ENCODE assay signal across 21 cellular contexts in genomic region chr2:205079173-205079572, GRCh38.
"Had no signal": no experiment of that assay in that cellular context is flagged by ENCODE, and none has a peak within 500 bp of the region (broad histone marks: within the 10 kb centered on the region; RNA-seq: fewer than 3 reads in every experiment).

No MANE protein-coding gene starts in this region.

- H3K9me3 ChIP-seq: spleen, tibial artery, upper lobe of left lung, uterus had no signal

- H3K36me3 ChIP-seq: spleen, tibial artery, upper lobe of left lung, uterus had no signal

- H3K4me3 ChIP-seq: hepatocyte, lung, spleen, tibial artery, upper lobe of left lung, uterus had no signal

- H3K4me3 Mint-ChIP-seq: endodermal cell; naive B cell; stimulated activated memory B cell treated with anti-CD40 and anti-IgM and Interleukin-4, amounts not matched to agents 10 μg/mL and 1 μg/mL and 100 μg/mL, for 72 hours; stimulated activated naive CD8-positive, alpha-beta T cell treated with anti-CD3 and anti-CD28 coated beads, Interleukin-15, Interleukin-2, amounts not matched to agents 100 ng/mL and 50 ng/mL, for 24 hours had no signal

- FAIRE-seq: endothelial cell of umbilical vein had no signal

- H3K79me2 ChIP-seq: hepatocyte had no signal

- H3K27me3 ChIP-seq: hepatocyte, spleen, tibial artery, upper lobe of left lung, uterus had no signal

- H3K4me2 ChIP-seq: hepatocyte had no signal

- H2AFZ ChIP-seq: hepatocyte had no signal

- H3K27ac Mint-ChIP-seq: endodermal cell; naive B cell; stimulated activated memory B cell treated with anti-CD40 and anti-IgM and Interleukin-4, amounts not matched to agents 10 μg/mL and 1 μg/mL and 100 μg/mL, for 72 hours; stimulated activated naive CD8-positive, alpha-beta T cell treated with anti-CD3 and anti-CD28 coated beads, Interleukin-15, Interleukin-2, amounts not matched to agents 100 ng/mL and 50 ng/mL, for 24 hours had no signal

- H3K36me3 Mint-ChIP-seq: naive B cell; stimulated activated memory B cell treated with anti-CD40 and anti-IgM and Interleukin-4, amounts not matched to agents 10 μg/mL and 1 μg/mL and 100 μg/mL, for 72 hours had no signal

- DNase-seq: effector CD4-positive, alpha-beta T cell; endodermal cell; foreskin melanocyte; head of caudate nucleus; left colon; left ventricle myocardium superior; mesenchymal stem cell; naive B cell; spleen; stimulated activated CD4-positive, alpha-beta T cell treated with anti-CD3 and anti-CD28 coated beads, Interleukin-15, amount 100 ng/mL, for 24 hours; stimulated activated CD4-positive, alpha-beta T cell treated with anti-CD3 and anti-CD28 coated beads, Interleukin-1b, Interleukin-23, amount 100 ng/mL, for 48 hours; stimulated activated CD4-positive, alpha-beta T cell treated with anti-CD3 and anti-CD28 coated beads, Interleukin-4, amount 100 ng/mL, for 24 hours; tibial artery; upper lobe of left lung; uterus had no signal

- H3K9me3 Mint-ChIP-seq: endodermal cell; naive B cell; stimulated activated memory B cell treated with anti-CD40 and anti-IgM and Interleukin-4, amounts not matched to agents 10 μg/mL and 1 μg/mL and 100 μg/mL, for 72 hours; stimulated activated naive CD8-positive, alpha-beta T cell treated with anti-CD3 and anti-CD28 coated beads, Interleukin-15, Interleukin-2, amounts not matched to agents 100 ng/mL and 50 ng/mL, for 24 hours had no signal

- H3K4me1 ChIP-seq: spleen, tibial artery, upper lobe of left lung, uterus had no signal

- H3K4me1 Mint-ChIP-seq: endodermal cell; naive B cell; stimulated activated memory B cell treated with anti-CD40 and anti-IgM and Interleukin-4, amounts not matched to agents 10 μg/mL and 1 μg/mL and 100 μg/mL, for 72 hours had no signal

- H3K27me3 Mint-ChIP-seq: naive B cell; stimulated activated memory B cell treated with anti-CD40 and anti-IgM and Interleukin-4, amounts not matched to agents 10 μg/mL and 1 μg/mL and 100 μg/mL, for 72 hours; stimulated activated naive CD8-positive, alpha-beta T cell treated with anti-CD3 and anti-CD28 coated beads, Interleukin-15, Interleukin-2, amounts not matched to agents 100 ng/mL and 50 ng/mL, for 24 hours had no signal

- H3K27ac ChIP-seq: hepatocyte, spleen, tibial artery, upper lobe of left lung, uterus had no signal

- ATAC-seq: left colon; left ventricle myocardium superior; sciatic nerve; stimulated activated memory B cell treated with anti-CD40 and anti-IgM and Interleukin-4, amounts not matched to agents 10 μg/mL and 1 μg/mL and 100 μg/mL, for 72 hours had no signal
